Comparison of ENCODE assay signal across 8 cellular contexts in genomic region chr6:139124887-139125672, GRCh38. TPM values are rescaled to one million over a fixed set of nuclear protein-coding genes. Genes with fewer than 3 reads are reported as not detected.
DNase-seq lines count a peak whose midpoint lies in the region; ATAC-seq and TF ChIP-seq lines count a peak whose summit lies in the region.

No MANE protein-coding gene starts in this region.

- H3K79me2 ChIP-seq in neural progenitor cell (ENCODE audit: low read depth) = no peaks in the 10 kb centered on the region

- H3F3A ChIP-seq in neural progenitor cell (ENCODE audit: low read depth) = no peaks in the 10 kb centered on the region

- H3K9ac ChIP-seq in neural progenitor cell = no peak overlapping the region

- H3K4me1 ChIP-seq in A673 (ENCODE audit: insufficient read depth, low read length, poor library complexity, severe bottlenecking) = peaks cover 10% of the 10 kb centered on the region
- no peaks in the 10 kb centered on the region for H3K4me1 ChIP-seq in neural progenitor cell
- H3K4me1 ChIP-seq in upper lobe of left lung = peaks cover 9 to 14% (median 13%) of the 10 kb centered on the region in 4 donors

- ATAC-seq in GM18511 (IDR thresholded peaks at IDR 0.05; ENCODE audit: unreplicated experiment) (peak; percentile 100), HG02943 (IDR thresholded peaks at IDR 0.05; ENCODE audit: low read depth, unreplicated experiment) (peak; percentile 100), upper lobe of left lung (ENCODE audit: low FRiP score in 2 of 2) (peak; percentile 85 to 94)

- no TSS peak for BruUV-seq in A673 (replicated peaks; lab: Mats Ljungman, UMichigan)

- peak in 3 of 4 donors; percentile 51 to 95 (median 68) for TF ChIP-seq EP300 in upper lobe of left lung (IDR thresholded peaks at IDR 0.05)

- peak; percentile 74 for TF ChIP-seq CTCF in A673 (conservative IDR thresholded peaks at IDR 0.05; ENCODE audit: low read depth, low read length)
- peak; percentile 64 for TF ChIP-seq CTCF in epithelial cell of esophagus (IDR thresholded peaks at IDR 0.05; ENCODE audit: insufficient read depth, low read depth, low read length, missing control alignments)
- peak; percentile 64 for TF ChIP-seq CTCF in neural progenitor cell (IDR thresholded peaks at IDR 0.05)
- peak in 5 of 6 experiments; percentile 28 to 63 (median 40) for TF ChIP-seq CTCF in upper lobe of left lung (IDR thresholded peaks at IDR 0.05)

- TF ChIP-seq POLR2A in upper lobe of left lung (IDR thresholded peaks at IDR 0.05) = no peak

- H3K27me3 ChIP-seq in A673 (replicated peaks; ENCODE audit: insufficient read depth, low read depth, low read length, poor library complexity) (no peaks in the 10 kb centered on the region), neural progenitor cell (no peaks in the 10 kb centered on the region), upper lobe of left lung (no peaks in the 10 kb centered on the region)

- H3K9me3 ChIP-seq in A673 (ENCODE audit: low read depth, low read length, poor library complexity, severe bottlenecking) = no peaks in the 10 kb centered on the region
- H3K9me3 ChIP-seq in neural progenitor cell (ENCODE audit: low read depth) = no peaks in the 10 kb centered on the region
- peaks cover under 1 to 2% (median 2%) of the 10 kb centered on the region in 4 donors for H3K9me3 ChIP-seq in upper lobe of left lung

- peaks cover 2% of the 10 kb centered on the region for H3K36me3 Mint-ChIP-seq in neural progenitor cell

- H2AFZ ChIP-seq in neural progenitor cell (replicated peaks) = no peak overlapping the region

- H3K4me3 ChIP-seq in A673 (ENCODE audit: low read depth, low read length, poor library complexity, severe bottlenecking) (no peak overlapping the region), epithelial cell of esophagus (ENCODE audit: low read length) (no peak overlapping the region), neural progenitor cell (no peak overlapping the region), upper lobe of left lung (peak overlapping the region in 1 of 4 donors; percentile 10)

- CTCF ChIA-PET in A673 (lab: Charles Lee) = interaction anchor here (0.8 to 1.5 kb wide), 3 partner anchors 27 to 239 kb away, joined by 3 read pairs; no protein-coding TSS in a partner anchor

- DNase-seq in A673 (ENCODE audit: low spot score) (peak; percentile 83), NCI-H446 treated with DMSO at 0.1 percent for 48 hours (lab: John Stamatoyannopoulos, UW) (peak; percentile 17), epithelial cell of esophagus (ENCODE audit: low read depth) (peak; percentile 88), neural progenitor cell (ENCODE audit: low spot score) (peak; percentile 65), upper lobe of left lung (peak in 1 of 2 donors; percentile 80)
- peak; percentile 70 to 74 for DNase-seq in activated CD4-positive, alpha-beta T cell treated with anti-CD3 and anti-CD28 coated beads, Interleukin-2, amount 50 U/mL, for 4 hours

- H3K4me2 ChIP-seq in neural progenitor cell = no peak overlapping the region

- WGBS in upper lobe of left lung, 2 donors = 48 to 50% methylated on average over 8 of the region's 8 CpGs

- peaks cover 3% of the 10 kb centered on the region for H3K4me1 Mint-ChIP-seq in neural progenitor cell

- POLR2A ChIA-PET in A673 (lab: Charles Lee; ENCODE audit: low non-redundant PET) = no interaction called here

- H3K9me3 Mint-ChIP-seq in neural progenitor cell = peaks cover 6% of the 10 kb centered on the region

- H3K27me3 Mint-ChIP-seq in neural progenitor cell (ENCODE audit: insufficient read depth, low read depth) = peaks cover 4% of the 10 kb centered on the region

- H3K27ac ChIP-seq in A673 (ENCODE audit: low read depth, low read length, poor library complexity, severe bottlenecking) (no peak overlapping the region), neural progenitor cell (no peak overlapping the region), upper lobe of left lung (peak overlapping the region; percentile 50 to 65 (median 62))

- H4K20me1 ChIP-seq in neural progenitor cell (ENCODE audit: low read depth) = no peaks in the 10 kb centered on the region

- no peaks in the 10 kb centered on the region for H3K36me3 ChIP-seq in A673 (ENCODE audit: insufficient read depth, low read length, poor library complexity, severe bottlenecking)
- H3K36me3 ChIP-seq in neural progenitor cell = no peaks in the 10 kb centered on the region
- no peaks in the 10 kb centered on the region for H3K36me3 ChIP-seq in upper lobe of left lung

- H3K27ac Mint-ChIP-seq in neural progenitor cell = no peak overlapping the region

- intact Hi-C loops in A673 (cut with micrococcal nuclease; ENCODE audit: unreplicated experiment) = loop anchor here (1.0 kb wide), 1 partner anchor 240 kb away; no protein-coding TSS in a partner anchor

- no peak overlapping the region for H3K4me3 Mint-ChIP-seq in neural progenitor cell

RNA-seq across cellular contexts. Expression of gene HECA, which starts 9.8 kb away (rescaled TPM):
- total RNA-seq in A673 (2021) (14.3 and 15.3 TPM in 2 replicates), neural progenitor cell (ENCODE audit: low replicate concordance) (10.3 and 12.7 TPM in 2 replicates), upper lobe of left lung (10 to 100 TPM; 34.4 to 57.6 (median 41.2) TPM)

Comparison
In these comparisons a context has a peak if more than half of its experiments do, and no peak if none do; other contexts are left out.
1. H3K27ac ChIP-seq: peak in upper lobe of left lung (4 of 4); none in A673 (single experiment) and neural progenitor cell (single experiment).
2. Peak in every context shown above with its lines, with median percentiles within 50 percentile points of each other: CTCF ChIP-seq and ATAC-seq.